ENCODE assay signal across 3 cellular contexts in the genomic region with DNA sequence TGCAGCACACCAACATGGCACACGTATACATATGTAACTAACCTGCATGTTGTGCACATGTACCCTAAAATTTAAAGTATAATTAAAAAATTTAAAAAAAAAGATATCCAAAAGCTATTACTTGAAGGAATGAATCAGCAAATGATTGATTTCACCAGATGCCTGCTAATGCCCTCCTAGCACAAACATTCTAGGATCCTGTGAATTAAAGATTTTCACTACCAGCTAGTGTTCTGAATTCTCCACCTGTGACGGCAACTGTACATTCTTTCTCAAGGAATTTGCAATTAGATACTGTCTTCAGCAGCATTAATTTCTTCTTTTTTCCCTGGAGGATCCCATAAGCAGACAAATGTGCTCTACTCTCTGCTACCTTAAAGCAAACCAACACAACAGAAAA.
"Had no signal": no experiment of that assay in that cellular context is flagged by ENCODE, and none has a peak within 500 bp of the region (broad histone marks: within the 10 kb centered on the region; RNA-seq: fewer than 3 reads in every experiment).

No MANE protein-coding gene starts in this region.

- H3K4me3 ChIP-seq: GM12878 had no signal

- DNase-seq: GDM1, GF-D8 had no signal
